Comparison of ENCODE assay signal across 9 cellular contexts in genomic region chr17:79183221-79184158, GRCh38.
A peak's percentile ranks its signal among the peaks of the same experiment; 100 is the strongest.
DNase-seq lines count a peak whose midpoint lies in the region; ATAC-seq, FAIRE-seq and TF ChIP-seq lines count a peak whose summit lies in the region.
"Had no signal": no experiment of that assay in that cellular context is flagged by ENCODE, and none has a peak within 500 bp of the region (broad histone marks: within the 10 kb centered on the region; RNA-seq: fewer than 3 reads in every experiment).

No MANE protein-coding gene starts in this region.

- H3K4me3 Mint-ChIP-seq in Calu3 (ENCODE audit: low read depth, unreplicated experiment) = no peak overlapping the region

- H2AFZ ChIP-seq in ACC112 (ENCODE audit: low read length, unreplicated experiment) = peak overlapping the region; percentile 58

- CTCF ChIA-PET in Calu3 (lab: Charles Lee) = no interaction called here

- no peak for FAIRE-seq in GM12891 (lab: Jason Lieb, UNC)

- H3K4me1 ChIP-seq in ACC112 (ENCODE audit: control insufficient read depth, insufficient read depth, low read length, unreplicated experiment) = no peaks in the 10 kb centered on the region

- no peak overlapping the region for H3K27ac Mint-ChIP-seq in Calu3 (ENCODE audit: unreplicated experiment)

- no peaks in the 10 kb centered on the region for H3K4me1 Mint-ChIP-seq in Calu3 (ENCODE audit: low read depth, unreplicated experiment)

- no peaks in the 10 kb centered on the region for H3K79me2 ChIP-seq in ACC112 (ENCODE audit: control insufficient read depth, insufficient read depth, low read length, unreplicated experiment)

- DNase-seq in GM12891 (ENCODE audit: insufficient read length, low spot score) = peak; percentile 56
- peak; percentile 44 for DNase-seq in iris pigment epithelial cell (ENCODE audit: low read depth)
- DNase-seq in Calu3 = no peak
- no peak for DNase-seq in HCEC 1CT
- no peak for DNase-seq in GOT3 (lab: John Stamatoyannopoulos, UW)
- DNase-seq: NCI-H446 treated with DMSO at 0.1 percent for 48 hours had no signal

- intact Hi-C loops in Calu3 (cut with micrococcal nuclease; ENCODE audit: unreplicated experiment) = no loop called here

- peak overlapping the region; percentile 57 for H3K4me3 ChIP-seq in ACC112 (ENCODE audit: low read depth, low read length)

- no peaks in the 10 kb centered on the region for H3K36me3 ChIP-seq in ACC112 (ENCODE audit: insufficient read depth, low read length)

- ATAC-seq in SK-N-SH treated with all-trans-retinoic acid at 6 μM for 48 hours = peak; percentile 42
- no peak for ATAC-seq in HG03159 (IDR thresholded peaks at IDR 0.05; ENCODE audit: unreplicated experiment)

- TF ChIP-seq CTCF in Calu3 (IDR thresholded peaks at IDR 0.05; ENCODE audit: unreplicated experiment) = no peak

- no TSS peak for BruUV-seq in Calu3 (replicated peaks; lab: Mats Ljungman, UMichigan)

- TF ChIP-seq POLR2A in GM12891 (IDR thresholded peaks at IDR 0.05; ENCODE audit: low read depth, low read length) = no peak

- no peak overlapping the region for H3K27ac ChIP-seq in ACC112 (ENCODE audit: low read depth, low read length)

- peaks cover 96% of the 10 kb centered on the region for H3K27me3 ChIP-seq in ACC112 (ENCODE audit: insufficient read depth, low read length)

- peaks cover 98% of the 10 kb centered on the region for H3K27me3 Mint-ChIP-seq in Calu3 (ENCODE audit: unreplicated experiment)

- no peaks in the 10 kb centered on the region for H3K36me3 Mint-ChIP-seq in Calu3 (ENCODE audit: insufficient read depth, unreplicated experiment)

- H3K9me3 Mint-ChIP-seq in Calu3 (ENCODE audit: low read depth, unreplicated experiment) = no peaks in the 10 kb centered on the region

TF ChIP-seq in GM12891, 5 proteins besides CTCF, POLR2A, EP300 and RAD21:
- TF ChIP-seq SPI1 (IDR thresholded peaks at IDR 0.05; ENCODE audit: low read depth, low read length) (no peak), POLR2AphosphoS5 (IDR thresholded peaks at IDR 0.05; ENCODE audit: low read depth, low read length) (no peak), PAX5 (IDR thresholded peaks at IDR 0.05; ENCODE audit: insufficient read depth, low read length, severe bottlenecking) (no peak), POU2F2 (IDR thresholded peaks at IDR 0.05; ENCODE audit: low read depth, low read length) (no peak), TAF1 (IDR thresholded peaks at IDR 0.05; ENCODE audit: low read depth, low read length) (no peak)
TF ChIP-seq in GM12891: peak in this region for 0.

TF ChIP-seq in SK-N-SH treated with all-trans-retinoic acid at 6 μM for 48 hours, 23 proteins besides CTCF, POLR2A, EP300 and RAD21:
- no peak for TF ChIP-seq CSRNP3 (CRISPR knock-in tag; IDR thresholded peaks at IDR 0.05)
- TF ChIP-seq RARB (CRISPR knock-in tag; IDR thresholded peaks at IDR 0.05) = no peak
- TF ChIP-seq ZC3H10 (CRISPR knock-in tag; IDR thresholded peaks at IDR 0.05) = no peak
- TF ChIP-seq ZNF70 (CRISPR knock-in tag; IDR thresholded peaks at IDR 0.05) = no peak
- no peak for TF ChIP-seq SNAI2 (CRISPR knock-in tag; IDR thresholded peaks at IDR 0.05)
- TF ChIP-seq, protein P1, sequence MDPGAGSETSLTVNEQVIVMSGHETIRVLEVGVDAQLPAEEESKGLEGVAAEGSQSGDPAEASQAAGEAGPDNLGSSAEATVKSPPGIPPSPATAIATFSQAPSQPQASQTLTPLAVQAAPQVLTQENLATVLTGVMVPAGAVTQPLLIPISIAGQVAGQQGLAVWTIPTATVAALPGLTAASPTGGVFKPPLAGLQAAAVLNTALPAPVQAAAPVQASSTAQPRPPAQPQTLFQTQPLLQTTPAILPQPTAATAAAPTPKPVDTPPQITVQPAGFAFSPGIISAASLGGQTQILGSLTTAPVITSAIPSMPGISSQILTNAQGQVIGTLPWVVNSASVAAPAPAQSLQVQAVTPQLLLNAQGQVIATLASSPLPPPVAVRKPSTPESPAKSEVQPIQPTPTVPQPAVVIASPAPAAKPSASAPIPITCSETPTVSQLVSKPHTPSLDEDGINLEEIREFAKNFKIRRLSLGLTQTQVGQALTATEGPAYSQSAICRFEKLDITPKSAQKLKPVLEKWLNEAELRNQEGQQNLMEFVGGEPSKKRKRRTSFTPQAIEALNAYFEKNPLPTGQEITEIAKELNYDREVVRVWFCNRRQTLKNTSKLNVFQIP (CRISPR knock-in tag; IDR thresholded peaks at IDR 0.05; ENCODE audit: borderline replicate concordance, low read depth) = no peak
- no peak for TF ChIP-seq CSDC2 (CRISPR knock-in tag; IDR thresholded peaks at IDR 0.05)
- TF ChIP-seq ZFP3 (CRISPR knock-in tag; IDR thresholded peaks at IDR 0.05) = no peak
- TF ChIP-seq ZNF565 (CRISPR knock-in tag; conservative IDR thresholded peaks at IDR 0.05; ENCODE audit: low read depth) = no peak

Comparison
In these comparisons a context has a peak if more than half of its experiments do, and no peak if none do; other contexts are left out.
1. DNase-seq: peak in GM12891 (single experiment) and iris pigment epithelial cell (single experiment); none in Calu3 (single experiment), HCEC 1CT (single experiment) and GOT3 (single experiment).